21 cellular contexts compared by ENCODE assay signal in genomic region chr18:7885763-7886295, GRCh38.
"Had no signal": no experiment of that assay in that cellular context is flagged by ENCODE, and none has a peak within 500 bp of the region (broad histone marks: within the 10 kb centered on the region; RNA-seq: fewer than 3 reads in every experiment).

No MANE protein-coding gene starts in this region.

- H3K4me3 Mint-ChIP-seq: activated naive CD8-positive, alpha-beta T cell treated with anti-CD3 and anti-CD28 coated beads, Interleukin-2, amount 10 ng/mL, durations not matched to agents 7 days and 5 days; brain; memory B cell; naive B cell; neural crest cell; stimulated activated memory B cell treated with anti-CD40 and anti-IgM and Interleukin-4, amounts not matched to agents 10 μg/mL and 1 μg/mL and 100 μg/mL, for 72 hours had no signal

- H3K9me3 Mint-ChIP-seq: activated T-helper 2 cell treated with anti-CD3 and anti-CD28 coated beads, Interferon-gamma antibody, Interleukin-2, Interleukin-4, amounts not matched to agents 10 μg/mL and 5 μg/mL and 100 μg/mL, durations not matched to agents 14 hours and 24 hours and 36 hours; brain; memory B cell; neural crest cell; stimulated activated memory B cell treated with anti-CD40 and anti-IgM and Interleukin-4, amounts not matched to agents 10 μg/mL and 1 μg/mL and 100 μg/mL, for 72 hours had no signal

- H3K36me3 ChIP-seq: gastroesophageal sphincter, left lung, upper lobe of right lung, WERI-Rb-1 had no signal

- H3K36me3 Mint-ChIP-seq: activated naive CD8-positive, alpha-beta T cell treated with anti-CD3 and anti-CD28 coated beads, Interleukin-2, amount 10 ng/mL, durations not matched to agents 7 days and 5 days; memory B cell; naive B cell; stimulated activated memory B cell treated with anti-CD40 and anti-IgM and Interleukin-4, amounts not matched to agents 10 μg/mL and 1 μg/mL and 100 μg/mL, for 72 hours had no signal

- H3K27ac ChIP-seq: coronary artery, gastroesophageal sphincter, heart right ventricle, left lung, testis, upper lobe of right lung, WERI-Rb-1 had no signal

- H3K4me1 Mint-ChIP-seq: activated naive CD8-positive, alpha-beta T cell treated with anti-CD3 and anti-CD28 coated beads, Interleukin-2, amount 10 ng/mL, durations not matched to agents 7 days and 5 days; memory B cell; naive B cell; neural crest cell; stimulated activated memory B cell treated with anti-CD40 and anti-IgM and Interleukin-4, amounts not matched to agents 10 μg/mL and 1 μg/mL and 100 μg/mL, for 72 hours had no signal

- H3K4me3 ChIP-seq: coronary artery, gastroesophageal sphincter, heart right ventricle, left lung, mucosa of descending colon, testis, upper lobe of right lung had no signal

- H3K4me1 ChIP-seq: testis, upper lobe of right lung had no signal

- DNase-seq: activated CD4-positive, alpha-beta T cell treated with anti-CD3 and anti-CD28 coated beads, Interleukin-2, amount 50 U/mL, for 48 hours; activated naive CD4-positive, alpha-beta T cell treated with Interleukin-2 at 50 U/mL for 16 hours; activated naive CD8-positive, alpha-beta T cell treated with anti-CD3 and anti-CD28 coated beads, Interleukin-2, amount 10 ng/mL, durations not matched to agents 7 days and 5 days; anterior cingulate cortex; central memory CD4-positive, alpha-beta T cell; heart right ventricle; left lung; mucosa of descending colon; naive B cell; stimulated activated CD4-positive, alpha-beta T cell treated with anti-CD3 and anti-CD28 coated beads, Interleukin-4, amount 100 ng/mL, for 24 hours; testis; upper lobe of right lung; WERI-Rb-1 had no signal

- H3K9me3 ChIP-seq: gastroesophageal sphincter, heart right ventricle, left lung, mucosa of descending colon, testis, upper lobe of right lung had no signal

- ATAC-seq: gastroesophageal sphincter; left lung; mucosa of descending colon; sciatic nerve; stimulated activated memory B cell treated with anti-CD40 and anti-IgM and Interleukin-4, amounts not matched to agents 10 μg/mL and 1 μg/mL and 100 μg/mL, for 72 hours; upper lobe of right lung had no signal

- H3K27ac Mint-ChIP-seq: activated naive CD8-positive, alpha-beta T cell treated with anti-CD3 and anti-CD28 coated beads, Interleukin-2, amount 10 ng/mL, durations not matched to agents 7 days and 5 days; activated T-helper 2 cell treated with anti-CD3 and anti-CD28 coated beads, Interferon-gamma antibody, Interleukin-2, Interleukin-4, amounts not matched to agents 10 μg/mL and 5 μg/mL and 100 μg/mL, durations not matched to agents 14 hours and 24 hours and 36 hours; memory B cell; naive B cell; stimulated activated memory B cell treated with anti-CD40 and anti-IgM and Interleukin-4, amounts not matched to agents 10 μg/mL and 1 μg/mL and 100 μg/mL, for 72 hours had no signal

- H3K27me3 Mint-ChIP-seq: activated naive CD8-positive, alpha-beta T cell treated with anti-CD3 and anti-CD28 coated beads, Interleukin-2, amount 10 ng/mL, durations not matched to agents 7 days and 5 days; brain; memory B cell; stimulated activated memory B cell treated with anti-CD40 and anti-IgM and Interleukin-4, amounts not matched to agents 10 μg/mL and 1 μg/mL and 100 μg/mL, for 72 hours had no signal

- H3K27me3 ChIP-seq: gastroesophageal sphincter, heart right ventricle, left lung, testis, upper lobe of right lung had no signal
